ENCODE assay signal across 15 cellular contexts in genomic region chrX:13086076-13086475, GRCh38. TPM values are rescaled to one million over a fixed set of nuclear protein-coding genes. Genes with fewer than 3 reads are reported as not detected.
DNase-seq lines count a peak whose midpoint lies in the region; ATAC-seq and TF ChIP-seq lines count a peak whose summit lies in the region.
"Had no signal": no experiment of that assay in that cellular context is flagged by ENCODE, and none has a peak within 500 bp of the region (broad histone marks: within the 10 kb centered on the region; RNA-seq: fewer than 3 reads in every experiment).

No MANE protein-coding gene starts in this region.

- H3K36me3 Mint-ChIP-seq in CD4-positive, CD25-positive, alpha-beta regulatory T cell = no peaks in the 10 kb centered on the region
- no peaks in the 10 kb centered on the region for H3K36me3 Mint-ChIP-seq in activated CD4-positive, alpha-beta memory T cell treated with anti-CD3 and anti-CD28 coated beads, Interleukin-2, amount 10 ng/mL, durations not matched to agents 7 days and 5 days (ENCODE audit: low read depth)

- no peak for ATAC-seq in CD4-positive, CD25-positive, alpha-beta regulatory T cell (ENCODE audit: low read depth in 2 of 2)
- ATAC-seq: right lobe of liver had no signal

- H3K4me3 Mint-ChIP-seq in CD4-positive, CD25-positive, alpha-beta regulatory T cell = peak overlapping the region; percentile 27 to 85 (median 80)
- peak overlapping the region; percentile 81 for H3K4me3 Mint-ChIP-seq in activated CD4-positive, alpha-beta memory T cell treated with anti-CD3 and anti-CD28 coated beads, Interleukin-2, amount 10 ng/mL, durations not matched to agents 7 days and 5 days

- no peaks in the 10 kb centered on the region for H3K27me3 Mint-ChIP-seq in CD4-positive, CD25-positive, alpha-beta regulatory T cell
- no peaks in the 10 kb centered on the region for H3K27me3 Mint-ChIP-seq in activated CD4-positive, alpha-beta memory T cell treated with anti-CD3 and anti-CD28 coated beads, Interleukin-2, amount 10 ng/mL, durations not matched to agents 7 days and 5 days

- in situ Hi-C loops in brain microvascular endothelial cell (cut with HindIII; ENCODE audit: low pct_ligation_motif_present, low sequenced_read_pairs) = no loop called here

- peaks cover 84% of the 10 kb centered on the region for H3K4me1 ChIP-seq in CD4-positive, CD25-positive, alpha-beta regulatory T cell (ENCODE audit: control insufficient read depth, insufficient read depth, low read length, poor library complexity, severe bottlenecking)
- H3K4me1 ChIP-seq in mononuclear cell (ENCODE audit: insufficient read depth, low read length) = peaks cover 98% of the 10 kb centered on the region
- H3K4me1 ChIP-seq in breast epithelium = no peaks in the 10 kb centered on the region
- H3K4me1 ChIP-seq: BE2C had no signal

- DNase-seq in CD4-positive, CD25-positive, alpha-beta regulatory T cell = peak in 1 of 3 donors; percentile 54
- DNase-seq in GM12865 (ENCODE audit: low read depth) (peak; percentile 34), brain microvascular endothelial cell (no peak), AML-193 (lab: John Stamatoyannopoulos, UW) (no peak), breast epithelium (ENCODE audit: low spot score in 2 of 2) (no peak)
- DNase-seq in activated CD4-positive, alpha-beta memory T cell treated with anti-CD3 and anti-CD28 coated beads, Interleukin-2, amount 10 ng/mL, durations not matched to agents 7 days and 5 days = no peak
- DNase-seq: amniotic stem cell; BE2C; NCI-H1092; NK-92 treated with Interleukin-12 subunit alpha and Interleukin-12 subunit beta, amount 100 ng/mL, for 24 hours; right lobe of liver had no signal

- no peaks in the 10 kb centered on the region for H3K9me3 ChIP-seq in CD4-positive, CD25-positive, alpha-beta regulatory T cell (ENCODE audit: control insufficient read depth in 2 of 2, low read length in 2 of 2)
- no peaks in the 10 kb centered on the region for H3K9me3 ChIP-seq in mononuclear cell (ENCODE audit: low read depth, low read length)
- H3K9me3 ChIP-seq in breast epithelium = no peaks in the 10 kb centered on the region
- H3K9me3 ChIP-seq: BE2C, right lobe of liver had no signal

- H3K27ac ChIP-seq in CD4-positive, CD25-positive, alpha-beta regulatory T cell (ENCODE audit: insufficient read depth, low read length, poor library complexity, severe bottlenecking) = peak overlapping the region; percentile 96
- H3K27ac ChIP-seq in brain microvascular endothelial cell = no peak overlapping the region
- H3K27ac ChIP-seq in breast epithelium = no peak overlapping the region
- H3K27ac ChIP-seq: right lobe of liver had no signal

- POLR2A ChIA-PET in activated CD4-positive, alpha-beta memory T cell treated with anti-CD3 and anti-CD28 coated beads, Interleukin-2, amount 10 ng/mL, durations not matched to agents 7 days and 5 days (lab: Charles Lee) = interaction anchor here (0.8 to 24.1 kb wide), 9 partner anchors 8 to 402 kb away, joined by 3 to 1502 read pairs (median 111); partner anchors contain the start of gene TMSB4X

- intact Hi-C loops in breast epithelium (cut with DNase I; ENCODE audit: low total_unique reads) = no loop called here

- peak overlapping the region; percentile 79 for H3K4me3 ChIP-seq in CD4-positive, CD25-positive, alpha-beta regulatory T cell (ENCODE audit: low read depth, low read length)
- H3K4me3 ChIP-seq in GM12865 (ENCODE audit: low read depth, low read length) (peak overlapping the region; percentile 52), mononuclear cell (ENCODE audit: low read length) (peak overlapping the region; percentile 20), brain microvascular endothelial cell (ENCODE audit: low read depth, low read length) (no peak overlapping the region), breast epithelium (no peak overlapping the region)
- H3K4me3 ChIP-seq: right lobe of liver had no signal

- H3K9me3 Mint-ChIP-seq in CD4-positive, CD25-positive, alpha-beta regulatory T cell = no peaks in the 10 kb centered on the region
- no peaks in the 10 kb centered on the region for H3K9me3 Mint-ChIP-seq in activated CD4-positive, alpha-beta memory T cell treated with anti-CD3 and anti-CD28 coated beads, Interleukin-2, amount 10 ng/mL, durations not matched to agents 7 days and 5 days

- CTCF ChIA-PET in activated CD4-positive, alpha-beta memory T cell treated with anti-CD3 and anti-CD28 coated beads, Interleukin-2, amount 10 ng/mL, durations not matched to agents 7 days and 5 days (lab: Charles Lee) = interaction anchor here (0.9 to 13.0 kb wide), 3 partner anchors 99 to 135 kb away, joined by 4 to 273 read pairs (median 210); partner anchors contain the start of gene TMSB4X

- TF ChIP-seq POLR2A in breast epithelium (IDR thresholded peaks at IDR 0.05) = no peak

- no peaks in the 10 kb centered on the region for H3K36me3 ChIP-seq in CD4-positive, CD25-positive, alpha-beta regulatory T cell (ENCODE audit: control insufficient read depth, insufficient read depth, low read length)
- H3K36me3 ChIP-seq in brain microvascular endothelial cell (replicated peaks) (no peaks in the 10 kb centered on the region), breast epithelium (no peaks in the 10 kb centered on the region)
- H3K36me3 ChIP-seq: BE2C, right lobe of liver had no signal

- peaks cover 46 to 97% (median 67%) of the 10 kb centered on the region in 4 donors for H3K4me1 Mint-ChIP-seq in CD4-positive, CD25-positive, alpha-beta regulatory T cell
- H3K4me1 Mint-ChIP-seq in activated CD4-positive, alpha-beta memory T cell treated with anti-CD3 and anti-CD28 coated beads, Interleukin-2, amount 10 ng/mL, durations not matched to agents 7 days and 5 days = peaks cover 87% of the 10 kb centered on the region

- H3K27me3 ChIP-seq in CD4-positive, CD25-positive, alpha-beta regulatory T cell (ENCODE audit: control insufficient read depth, insufficient read depth, low read length) = no peaks in the 10 kb centered on the region
- H3K27me3 ChIP-seq in mononuclear cell (ENCODE audit: insufficient read depth, low read length) = no peaks in the 10 kb centered on the region
- no peaks in the 10 kb centered on the region for H3K27me3 ChIP-seq in brain microvascular endothelial cell (replicated peaks)
- no peaks in the 10 kb centered on the region for H3K27me3 ChIP-seq in breast epithelium
- H3K27me3 ChIP-seq: BE2C had no signal

- no peak for TF ChIP-seq CTCF in GM12865 (IDR thresholded peaks at IDR 0.05; ENCODE audit: insufficient read depth, low read depth, low read length, missing control alignments)
- no peak for TF ChIP-seq CTCF in brain microvascular endothelial cell (IDR thresholded peaks at IDR 0.05; ENCODE audit: low read depth, low read length, missing control alignments)
- no peak for TF ChIP-seq CTCF in breast epithelium (IDR thresholded peaks at IDR 0.05)

- H3K27ac Mint-ChIP-seq in CD4-positive, CD25-positive, alpha-beta regulatory T cell = peak overlapping the region; percentile 95 to 100 (median 97)
- H3K27ac Mint-ChIP-seq in activated CD4-positive, alpha-beta memory T cell treated with anti-CD3 and anti-CD28 coated beads, Interleukin-2, amount 10 ng/mL, durations not matched to agents 7 days and 5 days = peak overlapping the region; percentile 99

RNA-seq across cellular contexts. Expression of gene FAM9C, which starts 41.7 kb away (rescaled TPM):
- total RNA-seq in CD4-positive, CD25-positive, alpha-beta regulatory T cell = not detected
- not detected for polyA plus RNA-seq in CD4-positive, CD25-positive, alpha-beta regulatory T cell
- total RNA-seq in activated CD4-positive, alpha-beta memory T cell treated with anti-CD3 and anti-CD28 coated beads, Interleukin-2, amount 10 ng/mL, durations not matched to agents 7 days and 5 days = not detected
- total RNA-seq in mononuclear cell (not detected), breast epithelium (not detected)
- total RNA-seq: activated CD8-positive, alpha-beta memory T cell treated with anti-CD3 and anti-CD28 coated beads for 36 hours; mesenteric fat pad; omental fat pad; right lobe of liver had no signal

Comparison
In these comparisons a context has a peak if more than half of its experiments do, and no peak if none do; other contexts are left out.
1. H3K4me3 ChIP-seq: peak in CD4-positive, CD25-positive, alpha-beta regulatory T cell (single experiment), GM12865 (single experiment) and mononuclear cell (single experiment); none in brain microvascular endothelial cell (single experiment) and breast epithelium (0 of 3).